8 cellular contexts compared by ENCODE assay signal in the genomic region with DNA sequence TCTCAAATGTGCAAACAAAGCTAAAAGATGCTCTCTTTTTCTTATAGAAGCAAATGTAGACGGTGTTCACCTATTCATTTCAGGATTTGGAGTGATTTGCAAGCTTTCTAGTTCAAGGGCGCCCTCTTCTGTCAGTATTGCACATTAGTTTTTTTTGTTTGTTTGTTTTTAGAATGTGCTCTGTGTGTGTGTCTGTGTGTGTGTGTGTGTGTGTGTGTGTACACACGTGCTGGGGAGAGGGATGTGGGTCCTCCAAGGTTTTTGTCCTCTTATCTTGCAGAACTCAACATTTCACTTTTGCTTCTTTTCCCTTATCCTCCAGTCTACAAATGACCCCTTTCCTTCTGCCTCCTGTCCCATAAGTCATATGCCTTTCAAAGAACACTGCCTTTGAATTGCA. TPM values are rescaled to one million over a fixed set of nuclear protein-coding genes. Genes with fewer than 3 reads are reported as not detected.
DNase-seq lines count a peak whose midpoint lies in the region; ATAC-seq and TF ChIP-seq lines count a peak whose summit lies in the region.

No MANE protein-coding gene starts in this region.

- 4% methylated on average over 3 of the region's 3 CpGs for WGBS in right cardiac atrium

- intact Hi-C loops in right cardiac atrium (cut with DNase I), result loop anchor here (5.0 kb wide), 3 partner anchors 47 to 117 kb away; no protein-coding TSS in a partner anchor
- intact Hi-C loops in gastrocnemius medialis (cut with DNase I; ENCODE audit: low total_unique reads), result loop anchor here (1.0 to 10.0 kb wide), 3 partner anchors 52 to 335 kb away; a partner anchor contains a TSS

- DNase-seq in GM03348 (ENCODE audit: low spot score) (peak; percentile 69), NAMALWA (ENCODE audit: low spot score) (peak; percentile 72), RPMI8226 (peak; percentile 69), amniotic epithelial cell (ENCODE audit: low read depth) (peak; percentile 86), right cardiac atrium (peak in 2 of 3 donors; percentile 1 to 24), gastrocnemius medialis (no peak)

- no peak for TF ChIP-seq POLR2A in gastrocnemius medialis (IDR thresholded peaks at IDR 0.05)

- H3K4me1 ChIP-seq in right cardiac atrium (ENCODE audit: control insufficient read depth, insufficient read depth, low read length) (no peaks in the 10 kb centered on the region), gastrocnemius medialis (no peaks in the 10 kb centered on the region)

- H3K36me3 ChIP-seq in gastrocnemius medialis, result no peaks in the 10 kb centered on the region

- H3K27me3 ChIP-seq in right cardiac atrium (ENCODE audit: control insufficient read depth, insufficient read depth) (no peaks in the 10 kb centered on the region), gastrocnemius medialis (no peaks in the 10 kb centered on the region)

- no peaks in the 10 kb centered on the region for H3K9me3 ChIP-seq in right cardiac atrium (ENCODE audit: control insufficient read depth, low read length)
- H3K9me3 ChIP-seq in gastrocnemius medialis, result no peaks in the 10 kb centered on the region

- H3K27ac ChIP-seq in right cardiac atrium (ENCODE audit: low read length), result no peak overlapping the region
- H3K27ac ChIP-seq in gastrocnemius medialis, result no peak overlapping the region

- H3K4me3 ChIP-seq in right cardiac atrium (ENCODE audit: low read length) (no peak overlapping the region), gastrocnemius medialis (no peak overlapping the region)

- in situ Hi-C loops in gastrocnemius medialis (cut with MboI; ENCODE audit: low sequenced_read_pairs in 4 of 4), result loop anchor here (5.0 to 10.0 kb wide), 3 partner anchors 105 to 122 kb away; a partner anchor contains a TSS

- TF ChIP-seq CTCF in gastrocnemius medialis (IDR thresholded peaks at IDR 0.05 in 4 of 5, conservative IDR thresholded peaks at IDR 0.05 in 1 of 5), result peak; percentile 57 to 75 (median 70)

- ATAC-seq in right cardiac atrium, result peak; percentile 53 to 55
- ATAC-seq in gastrocnemius medialis, result peak; percentile 69 to 91
- ATAC-seq in GM18870 (IDR thresholded peaks at IDR 0.05; ENCODE audit: unreplicated experiment), result no peak
- no peak for ATAC-seq in GM21381 (IDR thresholded peaks at IDR 0.05; ENCODE audit: unreplicated experiment)

RNA-seq across cellular contexts. Expression of a gene that starts 23.5 kb away (rescaled TPM):
- total RNA-seq in right cardiac atrium (1 to 10 TPM; 3.0 to 4.0 (median 3.7) TPM), gastrocnemius medialis (1 to 10 TPM; 1.4 to 6.8 (median 2.0) TPM)
- 2.6 TPM for polyA plus RNA-seq in right cardiac atrium

RNA-seq across cellular contexts. Expression of a gene that starts 52.0 kb away (rescaled TPM):
- total RNA-seq in right cardiac atrium (1 to 10 TPM; 4.2 to 7.5 (median 6.3) TPM), gastrocnemius medialis (10 to 100 TPM in 1 of 4 donors, 1 to 10 TPM in 3; 5.1 to 11.2 (median 7.7) TPM)
- 8.1 TPM for polyA plus RNA-seq in right cardiac atrium

Comparison
In these comparisons a context has a peak if more than half of its experiments do, and no peak if none do; other contexts are left out.
1. DNase-seq: peak in GM03348 (single experiment), NAMALWA (single experiment), RPMI8226 (single experiment), amniotic epithelial cell (single experiment) and right cardiac atrium (2 of 3); none in gastrocnemius medialis (0 of 2).
2. ATAC-seq: peak in right cardiac atrium (2 of 2) and gastrocnemius medialis (2 of 2); none in GM18870 (single experiment) and GM21381 (single experiment).